14 cellular contexts compared by ENCODE assay signal in the genomic region with DNA sequence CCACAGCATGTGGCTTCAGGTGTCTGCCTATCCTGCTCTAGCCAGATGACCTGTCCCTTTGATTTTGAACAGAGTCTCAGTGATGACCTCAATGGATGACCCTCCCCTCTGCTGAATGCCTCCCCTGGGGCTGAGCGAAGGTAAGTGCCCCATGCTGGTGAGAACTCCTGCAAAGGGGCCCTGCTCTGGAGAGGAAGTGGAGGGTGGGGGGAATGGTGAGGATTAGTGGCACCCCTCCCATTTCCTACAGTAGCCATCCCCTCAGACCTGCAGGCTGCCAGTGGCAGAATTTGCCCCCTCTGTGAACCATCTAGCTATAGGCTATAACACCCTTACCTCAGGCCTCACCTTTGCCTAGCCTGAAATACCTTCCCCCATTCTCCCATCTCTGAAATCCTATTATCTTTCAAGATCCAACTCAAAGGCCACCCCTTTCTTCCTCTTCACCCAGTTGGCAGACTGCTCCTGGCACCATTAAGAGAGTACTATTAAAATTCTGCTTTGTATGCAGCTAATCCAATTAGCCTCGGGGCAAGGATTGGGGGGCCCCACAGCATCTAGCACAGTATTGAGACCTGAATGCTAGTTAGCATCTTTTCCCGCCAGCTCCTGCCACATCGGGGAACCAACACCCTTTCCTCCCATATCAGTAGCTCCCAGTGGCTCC. TPM values are rescaled to one million over a fixed set of nuclear protein-coding genes. Genes with fewer than 3 reads are reported as not detected.
A peak's percentile ranks its signal among the peaks of the same experiment; 100 is the strongest.
DNase-seq lines count a peak whose midpoint lies in the region; ATAC-seq, FAIRE-seq and TF ChIP-seq lines count a peak whose summit lies in the region.
"Had no signal": no experiment of that assay in that cellular context is flagged by ENCODE, and none has a peak within 500 bp of the region (broad histone marks: within the 10 kb centered on the region; RNA-seq: fewer than 3 reads in every experiment).

No MANE protein-coding gene starts in this region.

- in situ Hi-C loops in G401 (cut with HindIII; ENCODE audit: low sequenced_read_pairs), result no loop called here

- H3K36me3 Mint-ChIP-seq in activated T-helper 2 cell treated with anti-CD3 and anti-CD28 coated beads, Interferon-gamma antibody, Interleukin-2, Interleukin-4, amounts not matched to agents 10 μg/mL and 5 μg/mL and 100 μg/mL, durations not matched to agents 14 hours and 24 hours and 36 hours (ENCODE audit: low read depth), result peaks cover 10% of the 10 kb centered on the region

- H3K27ac Mint-ChIP-seq in activated T-helper 2 cell treated with anti-CD3 and anti-CD28 coated beads, Interferon-gamma antibody, Interleukin-2, Interleukin-4, amounts not matched to agents 10 μg/mL and 5 μg/mL and 100 μg/mL, durations not matched to agents 14 hours and 24 hours and 36 hours, result peak overlapping the region; percentile 90

- FAIRE-seq in GM12891 (lab: Jason Lieb, UNC), result no peak

- no peak overlapping the region; a peak in 1 of 20 replicates for H3K4me3 ChIP-seq in BLaER1 treated with 17β-estradiol and CSF1 and Interleukin-3, amounts not matched to agents 10 nM and 100 nM
- H3K4me3 ChIP-seq: heart right ventricle had no signal

- no peaks in the 10 kb centered on the region for H3K27me3 Mint-ChIP-seq in activated T-helper 2 cell treated with anti-CD3 and anti-CD28 coated beads, Interferon-gamma antibody, Interleukin-2, Interleukin-4, amounts not matched to agents 10 μg/mL and 5 μg/mL and 100 μg/mL, durations not matched to agents 14 hours and 24 hours and 36 hours (ENCODE audit: low read depth)

- peak overlapping the region in 9 of 11 experiments; percentile 83 to 89 (median 87); a peak in 16 of 22 replicates for H3K27ac ChIP-seq in BLaER1 treated with 17β-estradiol and CSF1 and Interleukin-3, amounts not matched to agents 10 nM and 100 nM

- H3K9me3 Mint-ChIP-seq in activated T-helper 2 cell treated with anti-CD3 and anti-CD28 coated beads, Interferon-gamma antibody, Interleukin-2, Interleukin-4, amounts not matched to agents 10 μg/mL and 5 μg/mL and 100 μg/mL, durations not matched to agents 14 hours and 24 hours and 36 hours, result no peaks in the 10 kb centered on the region
- H3K9me3 Mint-ChIP-seq: activated T-cell treated with anti-CD3 and anti-CD28 coated beads, Interleukin-2, amount 50 U/mL, for 4 hours had no signal

- peaks cover 0 to 8% (median 6%) of the 10 kb centered on the region in 11 experiments; a peak in 15 of 22 replicates for H3K36me3 ChIP-seq in BLaER1 treated with 17β-estradiol and CSF1 and Interleukin-3, amounts not matched to agents 10 nM and 100 nM

- peak overlapping the region; percentile 83 to 97 (median 88) for H3K4me2 ChIP-seq in BLaER1 treated with 17β-estradiol and CSF1 and Interleukin-3, amounts not matched to agents 10 nM and 100 nM

- H4K20me1 ChIP-seq in BLaER1 treated with 17β-estradiol and CSF1 and Interleukin-3, amounts not matched to agents 10 nM and 100 nM, result no peaks in the 10 kb centered on the region

- peaks cover 69% of the 10 kb centered on the region for H3K4me1 Mint-ChIP-seq in activated T-helper 2 cell treated with anti-CD3 and anti-CD28 coated beads, Interferon-gamma antibody, Interleukin-2, Interleukin-4, amounts not matched to agents 10 μg/mL and 5 μg/mL and 100 μg/mL, durations not matched to agents 14 hours and 24 hours and 36 hours (ENCODE audit: low read depth)

- peak overlapping the region in 6 of 11 experiments; percentile 1 to 78 (median 73); a peak in 9 of 22 replicates for H3K9ac ChIP-seq in BLaER1 treated with 17β-estradiol and CSF1 and Interleukin-3, amounts not matched to agents 10 nM and 100 nM

- no peaks in the 10 kb centered on the region for H3K27me3 ChIP-seq in BLaER1 treated with 17β-estradiol and CSF1 and Interleukin-3, amounts not matched to agents 10 nM and 100 nM
- H3K27me3 ChIP-seq: heart right ventricle had no signal

- DNase-seq in GM12891 (ENCODE audit: insufficient read length, low spot score) (no peak), midbrain (lab: John Stamatoyannopoulos, UW) (peak; percentile 42), G401 (ENCODE audit: low spot score) (no peak), HuH-7.5 (ENCODE audit: low spot score) (no peak), NCI-H2196 treated with DMSO at 0.1 percent for 48 hours (lab: John Stamatoyannopoulos, UW; ENCODE audit: unreplicated experiment) (no peak)
- DNase-seq in activated T-helper 2 cell treated with anti-CD3 and anti-CD28 coated beads, Interferon-gamma antibody, Interleukin-2, Interleukin-4, amounts not matched to agents 10 μg/mL and 5 μg/mL and 100 μg/mL, durations not matched to agents 14 hours and 24 hours and 36 hours (ENCODE audit: low spot score), result no peak
- DNase-seq: activated T-cell treated with anti-CD3 and anti-CD28 coated beads, Interleukin-2, amount 50 U/mL, for 4 hours; DMS 273 treated with DMSO at 0.1 percent for 48 hours; heart right ventricle; KBM-7; NCI-H748 treated with DMSO at 0.1 percent for 48 hours; stimulated activated CD4-positive, alpha-beta T cell treated with anti-CD3 and anti-CD28 coated beads, Interleukin-15, amount 100 ng/mL, for 24 hours had no signal

- TF ChIP-seq POLR2A in GM12891 (IDR thresholded peaks at IDR 0.05; ENCODE audit: low read depth, low read length), result no peak

- peaks cover 85 to 92% (median 89%) of the 10 kb centered on the region in 10 experiments for H3K4me1 ChIP-seq in BLaER1 treated with 17β-estradiol and CSF1 and Interleukin-3, amounts not matched to agents 10 nM and 100 nM

- no peak for ATAC-seq in GM21390 (IDR thresholded peaks at IDR 0.05; ENCODE audit: unreplicated experiment)
- ATAC-seq: activated T-cell treated with anti-CD3 and anti-CD28 coated beads, Interleukin-2, amount 50 U/mL, for 4 hours; heart right ventricle had no signal

- H3K9me3 ChIP-seq in BLaER1 treated with 17β-estradiol and CSF1 and Interleukin-3, amounts not matched to agents 10 nM and 100 nM (replicated peaks in 1 of 11), result no peaks in the 10 kb centered on the region
- H3K9me3 ChIP-seq: heart right ventricle had no signal

- intact Hi-C loops in activated T-helper 2 cell treated with anti-CD3 and anti-CD28 coated beads, Interferon-gamma antibody, Interleukin-2, Interleukin-4, amounts not matched to agents 10 μg/mL and 5 μg/mL and 100 μg/mL, durations not matched to agents 14 hours and 24 hours and 36 hours (cut with micrococcal nuclease), result no loop called here

- peak overlapping the region; percentile 42 for H3K4me3 Mint-ChIP-seq in activated T-helper 2 cell treated with anti-CD3 and anti-CD28 coated beads, Interferon-gamma antibody, Interleukin-2, Interleukin-4, amounts not matched to agents 10 μg/mL and 5 μg/mL and 100 μg/mL, durations not matched to agents 14 hours and 24 hours and 36 hours (ENCODE audit: low read depth)
- H3K4me3 Mint-ChIP-seq: activated T-cell treated with anti-CD3 and anti-CD28 coated beads, Interleukin-2, amount 50 U/mL, for 4 hours had no signal

TF ChIP-seq in GM12891, 5 proteins besides CTCF, POLR2A, EP300 and RAD21:
- no peak for TF ChIP-seq POU2F2 (IDR thresholded peaks at IDR 0.05; ENCODE audit: low read depth, low read length)
- TF ChIP-seq TAF1 (IDR thresholded peaks at IDR 0.05; ENCODE audit: low read depth, low read length), result no peak
- TF ChIP-seq SPI1 (IDR thresholded peaks at IDR 0.05; ENCODE audit: low read depth, low read length), result peak; percentile 12; the same call in 1 of the 2 replicates
- 0 out of 2 replicates have a peak, but pooled peaks have one; percentile 7 for TF ChIP-seq POLR2AphosphoS5 (IDR thresholded peaks at IDR 0.05; ENCODE audit: low read depth, low read length)

RNA-seq across cellular contexts. Expression of a gene that starts 3.8 kb away (rescaled TPM):
- 58.1 TPM for polyA plus RNA-seq in GM12891 (2012; ENCODE audit: low read depth, missing spikeins)
- total RNA-seq in activated T-helper 2 cell treated with anti-CD3 and anti-CD28 coated beads, Interferon-gamma antibody, Interleukin-2, Interleukin-4, amounts not matched to agents 10 μg/mL and 5 μg/mL and 100 μg/mL, durations not matched to agents 14 hours and 24 hours and 36 hours, result 44.7 and 44.8 TPM in 2 replicates
- total RNA-seq in G401 (2014; rRNA removed; shearing (Covaris generic)), result 66.5 and 70.3 TPM in 2 replicates

RNA-seq across cellular contexts. Expression of a gene that starts 15.6 kb away (rescaled TPM):
- polyA plus RNA-seq in GM12891 (2012; ENCODE audit: low read depth, missing spikeins), result 34.1 TPM
- 23.6 and 25.3 TPM in 2 replicates for total RNA-seq in activated T-helper 2 cell treated with anti-CD3 and anti-CD28 coated beads, Interferon-gamma antibody, Interleukin-2, Interleukin-4, amounts not matched to agents 10 μg/mL and 5 μg/mL and 100 μg/mL, durations not matched to agents 14 hours and 24 hours and 36 hours
- 25.9 and 36.5 TPM in 2 replicates for total RNA-seq in G401 (2014; rRNA removed; shearing (Covaris generic))

RNA-seq across cellular contexts. Expression of a gene that starts 21.2 kb away (rescaled TPM):
- polyA plus RNA-seq in GM12891 (2012; ENCODE audit: low read depth, missing spikeins), result 17.5 TPM
- 30.4 and 30.6 TPM in 2 replicates for total RNA-seq in activated T-helper 2 cell treated with anti-CD3 and anti-CD28 coated beads, Interferon-gamma antibody, Interleukin-2, Interleukin-4, amounts not matched to agents 10 μg/mL and 5 μg/mL and 100 μg/mL, durations not matched to agents 14 hours and 24 hours and 36 hours
- total RNA-seq in G401 (2014; rRNA removed; shearing (Covaris generic)), result 16.9 and 24.2 TPM in 2 replicates

RNA-seq across cellular contexts. Expression of a gene that starts 30.2 kb away (rescaled TPM):
- polyA plus RNA-seq in GM12891 (2012; ENCODE audit: low read depth, missing spikeins), result 16.1 TPM
- total RNA-seq in activated T-helper 2 cell treated with anti-CD3 and anti-CD28 coated beads, Interferon-gamma antibody, Interleukin-2, Interleukin-4, amounts not matched to agents 10 μg/mL and 5 μg/mL and 100 μg/mL, durations not matched to agents 14 hours and 24 hours and 36 hours, result 55.4 and 56.1 TPM in 2 replicates
- 204 and 265 TPM in 2 replicates for total RNA-seq in G401 (2014; rRNA removed; shearing (Covaris generic))

RNA-seq across cellular contexts. Expression of a gene that starts 34.1 kb away (rescaled TPM):
- polyA plus RNA-seq in GM12891 (2012; ENCODE audit: low read depth, missing spikeins), result 175 TPM
- 169 and 178 TPM in 2 replicates for total RNA-seq in activated T-helper 2 cell treated with anti-CD3 and anti-CD28 coated beads, Interferon-gamma antibody, Interleukin-2, Interleukin-4, amounts not matched to agents 10 μg/mL and 5 μg/mL and 100 μg/mL, durations not matched to agents 14 hours and 24 hours and 36 hours
- total RNA-seq in G401 (2014; rRNA removed; shearing (Covaris generic)), result 187 and 192 TPM in 2 replicates
